Comparison of ENCODE assay signal across 15 cellular contexts in genomic region chr6:85092224-85092623, GRCh38.
A peak's percentile ranks its signal among the peaks of the same experiment; 100 is the strongest.
DNase-seq lines count a peak whose midpoint lies in the region; ATAC-seq and TF ChIP-seq lines count a peak whose summit lies in the region.
"Had no signal": no experiment of that assay in that cellular context is flagged by ENCODE, and none has a peak within 500 bp of the region (broad histone marks: within the 10 kb centered on the region; RNA-seq: fewer than 3 reads in every experiment).

No MANE protein-coding gene starts in this region.

- TF ChIP-seq POLR2A in heart left ventricle (IDR thresholded peaks at IDR 0.05) = no peak

- peak; percentile 35 for DNase-seq in LHCN-M2 (ENCODE audit: low read depth)
- peak; percentile 39 for DNase-seq in choroid plexus epithelial cell (ENCODE audit: low read depth)
- peak; percentile 78 for DNase-seq in myocyte (ENCODE audit: low read depth)
- no peak for DNase-seq in GM10266 (ENCODE audit: extremely low spot score)
- no peak for DNase-seq in UCSD-AML1 (lab: John Stamatoyannopoulos, UW; ENCODE audit: unreplicated experiment)
- no peak for DNase-seq in heart left ventricle
- DNase-seq: Calu3; CD8-positive, alpha-beta T cell; DND-41; EL; GM23248; HFFc6 had no signal

- H3K4me3 ChIP-seq in choroid plexus epithelial cell (ENCODE audit: low read depth, low read length) (no peak overlapping the region), heart left ventricle (no peak overlapping the region)
- H3K4me3 ChIP-seq: BLaER1 treated with 17β-estradiol and CSF1 and Interleukin-3, amounts not matched to agents 10 nM and 100 nM; GM23248; HAP-1 had no signal

- no peaks in the 10 kb centered on the region for H3K27me3 ChIP-seq in heart left ventricle
- H3K27me3 ChIP-seq: BLaER1 treated with 17β-estradiol and CSF1 and Interleukin-3, amounts not matched to agents 10 nM and 100 nM had no signal

- H3K27ac ChIP-seq in heart left ventricle = no peak overlapping the region
- H3K27ac ChIP-seq: BLaER1 treated with 17β-estradiol and CSF1 and Interleukin-3, amounts not matched to agents 10 nM and 100 nM; GM23248 had no signal

- TF ChIP-seq CTCF in choroid plexus epithelial cell (conservative IDR thresholded peaks at IDR 0.05; ENCODE audit: low read depth, low read length) (no peak), GM10266 (IDR thresholded peaks at IDR 0.05; ENCODE audit: control insufficient read depth, insufficient read depth, low read depth, missing control alignments) (no peak), heart left ventricle (IDR thresholded peaks at IDR 0.05) (no peak)

- intact Hi-C loops in heart left ventricle (cut with DNase I) = no loop called here

- ATAC-seq in heart left ventricle = no peak
- ATAC-seq: CD8-positive, alpha-beta T cell; HepG2 had no signal

- 27 to 39% (median 31%) methylated on average over 1 of the region's 1 CpG for WGBS in heart left ventricle, 4 donors

- peaks cover 0 to 8% (median 0%) of the 10 kb centered on the region in 12 donors for H3K9me3 ChIP-seq in heart left ventricle
- H3K9me3 ChIP-seq: HAP-1 had no signal

- H3K4me1 ChIP-seq in heart left ventricle = no peaks in the 10 kb centered on the region
- H3K4me1 ChIP-seq: BLaER1 treated with 17β-estradiol and CSF1 and Interleukin-3, amounts not matched to agents 10 nM and 100 nM; HAP-1 had no signal

- H3K36me3 ChIP-seq in heart left ventricle = no peaks in the 10 kb centered on the region
- H3K36me3 ChIP-seq: BLaER1 treated with 17β-estradiol and CSF1 and Interleukin-3, amounts not matched to agents 10 nM and 100 nM; HAP-1 had no signal

Comparison
In these comparisons a context has a peak if more than half of its experiments do, and no peak if none do; other contexts are left out.
1. DNase-seq: peak in LHCN-M2 (single experiment), choroid plexus epithelial cell (single experiment) and myocyte (single experiment); none in GM10266 (single experiment), UCSD-AML1 (single experiment) and heart left ventricle (0 of 5).